ENCODE assay signal across 8 cellular contexts in the genomic region with DNA sequence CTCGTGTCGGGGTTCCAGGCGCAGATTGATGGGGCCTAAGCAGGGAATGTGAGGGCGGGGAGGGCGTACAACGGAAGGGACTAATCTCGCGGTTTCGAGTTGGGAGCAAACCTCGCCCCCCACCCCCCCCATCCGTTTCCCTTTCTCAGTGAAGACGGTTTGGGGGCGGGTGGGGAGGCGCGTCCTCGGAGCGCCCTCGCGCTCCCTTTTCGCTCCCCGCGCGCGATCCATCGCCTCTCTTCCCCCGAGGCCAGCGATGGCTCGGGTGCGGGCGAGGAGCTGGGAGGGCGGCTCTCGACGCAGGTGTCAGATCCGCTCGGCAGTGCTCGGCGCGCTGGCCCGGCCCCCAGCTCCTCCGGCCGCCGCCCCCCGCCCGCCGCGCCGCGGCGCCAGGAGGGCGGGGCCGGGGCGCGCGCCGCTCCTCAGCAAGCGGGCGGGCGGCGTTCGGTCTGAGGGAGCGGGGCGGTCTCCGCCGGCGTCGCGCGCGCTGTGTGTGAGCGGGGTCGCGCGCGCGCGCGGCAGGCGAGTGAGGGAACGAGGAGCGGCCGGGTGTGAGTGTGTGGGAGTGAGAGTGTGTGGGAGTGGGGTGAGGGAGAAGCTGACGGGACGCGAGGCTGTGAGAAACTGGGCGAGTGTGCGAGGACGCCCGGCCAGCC. TPM values are rescaled to one million over a fixed set of nuclear protein-coding genes. Genes with fewer than 3 reads are reported as not detected.
DNase-seq lines count a peak whose midpoint lies in the region; ATAC-seq and TF ChIP-seq lines count a peak whose summit lies in the region.

A gene with protein sequence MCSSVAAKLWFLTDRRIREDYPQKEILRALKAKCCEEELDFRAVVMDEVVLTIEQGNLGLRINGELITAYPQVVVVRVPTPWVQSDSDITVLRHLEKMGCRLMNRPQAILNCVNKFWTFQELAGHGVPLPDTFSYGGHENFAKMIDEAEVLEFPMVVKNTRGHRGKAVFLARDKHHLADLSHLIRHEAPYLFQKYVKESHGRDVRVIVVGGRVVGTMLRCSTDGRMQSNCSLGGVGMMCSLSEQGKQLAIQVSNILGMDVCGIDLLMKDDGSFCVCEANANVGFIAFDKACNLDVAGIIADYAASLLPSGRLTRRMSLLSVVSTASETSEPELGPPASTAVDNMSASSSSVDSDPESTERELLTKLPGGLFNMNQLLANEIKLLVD (plus strand): TSS at position 516 of the 656 bp plus-strand sequence. CDS start 15,876 bp downstream, outside the sequence.

- H3K27ac ChIP-seq in A673 (ENCODE audit: low read depth, low read length, poor library complexity, severe bottlenecking) (peak within 1 kb of the TSS; percentile 87), ectodermal cell (ENCODE audit: insufficient read depth, low read depth, low read length, poor library complexity, severe bottlenecking) (peak within 1 kb of the TSS; percentile 95), lower lobe of right lung (peak within 1 kb of the TSS; percentile 89)

- H3K4me3 ChIP-seq in A673 (ENCODE audit: low read depth, low read length, poor library complexity, severe bottlenecking) (peak within 1 kb of the TSS; percentile 92), ectodermal cell (ENCODE audit: insufficient read depth, low read depth, low read length) (peak within 1 kb of the TSS; percentile 78), lower lobe of right lung (peak within 1 kb of the TSS; percentile 89)

- intact Hi-C loops in A673 (cut with micrococcal nuclease; ENCODE audit: unreplicated experiment) (no loop called here), lower lobe of right lung (cut with DNase I) (no loop called here)
- intact Hi-C loops in activated CD4-positive, alpha-beta memory T cell treated with anti-CD3 and anti-CD28 coated beads for 36 hours (cut with micrococcal nuclease): loop anchor here (1.0 to 5.0 kb wide), 2 partner anchors 252 to 350 kb away; a partner anchor contains a TSS

- H3K4me1 ChIP-seq in A673 (ENCODE audit: insufficient read depth, low read length, poor library complexity, severe bottlenecking) (peaks cover 33% of the 10 kb centered on the region), ectodermal cell (ENCODE audit: control insufficient read depth, insufficient read depth, low read length) (peaks cover 12% of the 10 kb centered on the region), lower lobe of right lung (peaks cover 47% of the 10 kb centered on the region)

- ATAC-seq in GM18868 (IDR thresholded peaks at IDR 0.05; ENCODE audit: unreplicated experiment) (peak; percentile 79), HG03159 (IDR thresholded peaks at IDR 0.05; ENCODE audit: unreplicated experiment) (peak; percentile 86), lower lobe of right lung (peak; percentile 91 to 95)

- DNase-seq in A673 (ENCODE audit: low spot score) (peak; percentile 87), NCI-H510A (lab: John Stamatoyannopoulos, UW) (peak; percentile 77), lower lobe of right lung (peak; percentile 90)
- DNase-seq in activated CD4-positive, alpha-beta memory T cell treated with anti-CD3 and anti-CD28 coated beads for 36 hours: peak; percentile 76
- peak; percentile 77 to 90 for DNase-seq in stimulated activated CD4-positive, alpha-beta T cell treated with anti-CD3 and anti-CD28 coated beads, Interleukin-4, amount 100 ng/mL, for 4 hours

- no peaks in the 10 kb centered on the region for H3K36me3 Mint-ChIP-seq in activated CD4-positive, alpha-beta memory T cell treated with anti-CD3 and anti-CD28 coated beads for 36 hours

- WGBS in ectodermal cell, 2 experiments: 0 to 1% methylated on average over 88 of the region's 88 CpGs

- H3K27me3 ChIP-seq in A673 (replicated peaks; ENCODE audit: insufficient read depth, low read depth, low read length, poor library complexity) (no peaks in the 10 kb centered on the region), ectodermal cell (ENCODE audit: control insufficient read depth, insufficient read depth, low read length, poor library complexity, severe bottlenecking) (no peaks in the 10 kb centered on the region), lower lobe of right lung (ENCODE audit: low read depth) (no peaks in the 10 kb centered on the region)

- H3K9me3 ChIP-seq in A673 (ENCODE audit: low read depth, low read length, poor library complexity, severe bottlenecking): no peaks in the 10 kb centered on the region
- no peaks in the 10 kb centered on the region for H3K9me3 ChIP-seq in ectodermal cell (ENCODE audit: control insufficient read depth, low read length)
- no peaks in the 10 kb centered on the region for H3K9me3 ChIP-seq in lower lobe of right lung

- no peaks in the 10 kb centered on the region for H3K27me3 Mint-ChIP-seq in activated CD4-positive, alpha-beta memory T cell treated with anti-CD3 and anti-CD28 coated beads for 36 hours

- peaks cover 5% of the 10 kb centered on the region for H3K36me3 ChIP-seq in A673 (ENCODE audit: insufficient read depth, low read length, poor library complexity, severe bottlenecking)
- H3K36me3 ChIP-seq in ectodermal cell (ENCODE audit: control insufficient read depth, insufficient read depth, low read length): no peaks in the 10 kb centered on the region
- H3K36me3 ChIP-seq in lower lobe of right lung: no peaks in the 10 kb centered on the region

- H3K27ac Mint-ChIP-seq in activated CD4-positive, alpha-beta memory T cell treated with anti-CD3 and anti-CD28 coated beads for 36 hours: peak within 1 kb of the TSS; percentile 69

- POLR2A ChIA-PET in A673 (lab: Charles Lee; ENCODE audit: low non-redundant PET): interaction anchor here (0.6 to 0.7 kb wide), 2 partner anchors 10 to 1065 kb away, joined by 4 to 24 read pairs; no protein-coding TSS in a partner anchor
- POLR2A ChIA-PET in activated CD4-positive, alpha-beta memory T cell treated with anti-CD3 and anti-CD28 coated beads for 36 hours (lab: Charles Lee): no interaction called here

- peaks cover 11% of the 10 kb centered on the region for H3K4me1 Mint-ChIP-seq in activated CD4-positive, alpha-beta memory T cell treated with anti-CD3 and anti-CD28 coated beads for 36 hours (ENCODE audit: low read depth)

- CTCF ChIA-PET in A673 (lab: Charles Lee): interaction anchor here (0.6 to 0.9 kb wide), 3 partner anchors 10 to 113 kb away, joined by 3 read pairs; no protein-coding TSS in a partner anchor
- CTCF ChIA-PET in activated CD4-positive, alpha-beta memory T cell treated with anti-CD3 and anti-CD28 coated beads for 36 hours (lab: Charles Lee): interaction anchor here (0.6 to 1.6 kb wide), 5 partner anchors 16 to 352 kb away, joined by 3 to 5 read pairs (median 5); no protein-coding TSS in a partner anchor

- H3K4me3 Mint-ChIP-seq in activated CD4-positive, alpha-beta memory T cell treated with anti-CD3 and anti-CD28 coated beads for 36 hours: peak within 1 kb of the TSS; percentile 92

- H3K9me3 Mint-ChIP-seq in activated CD4-positive, alpha-beta memory T cell treated with anti-CD3 and anti-CD28 coated beads for 36 hours: no peaks in the 10 kb centered on the region

- no TSS peak for BruUV-seq in A673 (replicated peaks; lab: Mats Ljungman, UMichigan)

- TF ChIP-seq CTCF in A673 (conservative IDR thresholded peaks at IDR 0.05; ENCODE audit: low read depth, low read length) (no peak), lower lobe of right lung (IDR thresholded peaks at IDR 0.05) (no peak)

RNA-seq across cellular contexts. Expression of the gene that starts here (rescaled TPM):
- total RNA-seq in A673 (2021) (21.9 and 27.2 TPM in 2 replicates), lower lobe of right lung (30.5 TPM)
- 1 to 10 TPM; 4.6 to 4.9 TPM for total RNA-seq in activated CD4-positive, alpha-beta memory T cell treated with anti-CD3 and anti-CD28 coated beads for 36 hours
- polyA plus RNA-seq in ectodermal cell (2013, experiment 1 of 4): 63.9 TPM
- polyA plus RNA-seq in ectodermal cell (2013, experiment 2 of 4): 83.0 TPM
- polyA plus RNA-seq in ectodermal cell (2013, experiment 3 of 4): 57.0 TPM
- 67.2 TPM for polyA plus RNA-seq in ectodermal cell (2013, experiment 4 of 4)

Comparison
In these comparisons a context has a peak if more than half of its experiments do, and no peak if none do; other contexts are left out.
1. Peak in every context shown above with its lines: DNase-seq, ATAC-seq, H3K4me3 ChIP-seq and H3K27ac ChIP-seq.